In the genomic region with DNA sequence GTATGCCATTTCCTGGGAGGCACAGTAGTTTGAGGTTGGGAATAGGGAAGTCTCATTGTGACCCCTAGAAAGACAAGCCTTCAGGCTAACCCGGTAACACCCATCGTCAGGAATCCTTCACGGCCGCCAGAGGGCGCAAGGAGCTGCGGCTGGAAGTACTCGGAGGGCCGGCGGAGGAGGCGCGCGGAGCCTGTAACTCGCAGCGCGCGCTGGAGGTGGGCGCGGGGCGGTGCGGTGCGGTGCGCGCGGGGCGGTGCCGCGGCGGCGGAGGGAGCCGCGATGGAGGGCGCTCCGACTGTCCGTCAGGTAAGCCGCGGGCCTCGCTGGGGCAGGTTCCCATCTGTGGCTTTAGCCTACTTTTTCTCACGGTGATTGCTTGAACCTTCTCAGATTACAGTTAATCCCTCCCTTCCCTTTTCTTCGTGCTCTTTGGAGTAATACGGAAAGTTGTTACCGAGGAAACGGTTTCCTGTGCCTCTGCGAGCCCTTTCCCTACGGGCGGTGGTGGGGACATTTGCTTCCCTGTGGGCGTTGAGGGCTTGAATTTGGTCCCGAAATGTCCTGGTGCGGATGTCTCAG, we compare ENCODE assay signal across 8 cellular contexts. TPM values are rescaled to one million over a fixed set of nuclear protein-coding genes. Genes with fewer than 3 reads are reported as not detected.
A peak's percentile ranks its signal among the peaks of the same experiment; 100 is the strongest.
DNase-seq lines count a peak whose midpoint lies in the region; ATAC-seq and TF ChIP-seq lines count a peak whose summit lies in the region.

A gene (plus strand): TSS at position 158 of the 579 bp plus-strand sequence. CDS start 122 bp downstream, at position 280.

- H3K4me3 Mint-ChIP-seq in CD14-positive monocyte = peak within 1 kb of the TSS; percentile 80 to 94

- peak within 1 kb of the TSS; percentile 24 to 59 (median 52) for H3K27ac ChIP-seq in right lobe of liver

- peaks cover 16% of the 10 kb centered on the region for H3K4me1 Mint-ChIP-seq in CD14-positive monocyte

- DNase-seq in CD14-positive monocyte (ENCODE audit: low spot score) (peak; percentile 85), NCI-H69 (lab: John Stamatoyannopoulos, UW) (peak; percentile 87), dermis microvascular lymphatic vessel endothelial cell (ENCODE audit: low read depth in 2 of 2) (peak; percentile 77 to 92), right lobe of liver (peak; percentile 91 to 93 (median 92))
- peak; percentile 63 to 75 for DNase-seq in activated CD4-positive, alpha-beta T cell treated with anti-CD3 and anti-CD28 coated beads, Interleukin-2, amount 50 U/mL, for 24 hours (ENCODE audit: low read depth in 1 of 2, low spot score in 1 of 2)
- peak; percentile 83 for DNase-seq in stimulated activated CD4-positive, alpha-beta T cell treated with anti-CD3 and anti-CD28 coated beads, Interleukin-4, amount 100 ng/mL, for 24 hours

- WGBS in right lobe of liver (ENCODE audit: insufficient coverage, low coverage, low lambda C conversion rate, missing lambda C conversion rate) = 0% methylated on average over 22 of the region's 48 CpGs

- H3K4me3 ChIP-seq in right lobe of liver = peak within 1 kb of the TSS; percentile 61 to 67 (median 61)

- no peaks in the 10 kb centered on the region for H3K36me3 Mint-ChIP-seq in CD14-positive monocyte

- no peaks in the 10 kb centered on the region for H3K36me3 ChIP-seq in right lobe of liver

- H3K9me3 ChIP-seq in right lobe of liver = no peaks in the 10 kb centered on the region

- peak; percentile 27 for TF ChIP-seq POLR2A in right lobe of liver (IDR thresholded peaks at IDR 0.05)

- ATAC-seq in GM19438 (IDR thresholded peaks at IDR 0.05; ENCODE audit: low read depth, unreplicated experiment) = peak; percentile 95
- peak; percentile 90 for ATAC-seq in HG03565 (IDR thresholded peaks at IDR 0.05; ENCODE audit: unreplicated experiment)
- peak; percentile 95 to 99 (median 98) for ATAC-seq in right lobe of liver

- no peaks in the 10 kb centered on the region for H3K27me3 ChIP-seq in right lobe of liver

- TF ChIP-seq CTCF in CD14-positive monocyte (IDR thresholded peaks at IDR 0.05) = peak; percentile 84
- TF ChIP-seq CTCF in right lobe of liver (IDR thresholded peaks at IDR 0.05) = peak; percentile 86 to 96 (median 91)

- intact Hi-C loops in CD14-positive monocyte (cut with micrococcal nuclease) (loop anchor here in 1 of 2 donors (5.0 to 10.0 kb wide), 3 partner anchors 101 to 254 kb away; a partner anchor contains a TSS), right lobe of liver (cut with DNase I) (no loop called here)

- H3K27me3 Mint-ChIP-seq in CD14-positive monocyte (ENCODE audit: low read depth in 3 of 3) = peaks cover 0 to 10% (median 7%) of the 10 kb centered on the region in 3 donors

- H3K4me1 ChIP-seq in right lobe of liver = no peaks in the 10 kb centered on the region

- H3K27ac Mint-ChIP-seq in CD14-positive monocyte = peak within 1 kb of the TSS in 4 of 7 donors; percentile 19 to 78 (median 48)

- H3K9me3 Mint-ChIP-seq in CD14-positive monocyte = no peaks in the 10 kb centered on the region

RNA-seq across cellular contexts. Expression of the gene that starts here (rescaled TPM):
- under 1 TPM; 0.13 to 0.27 TPM for polyA plus RNA-seq in CD14-positive monocyte
- 16.6 and 20.9 TPM in 2 replicates for total RNA-seq in dermis microvascular lymphatic vessel endothelial cell
- 10 to 100 TPM in 4 of 6 experiments, 1 to 10 TPM in 2; 7.6 to 16.9 (median 11.1) TPM for total RNA-seq in right lobe of liver

Comparison
In these comparisons a context has a peak if more than half of its experiments do, and no peak if none do; other contexts are left out.
1. Peak in every context shown above with its lines: DNase-seq, ATAC-seq, H3K4me3 ChIP-seq and H3K27ac ChIP-seq.
2. Peak in DNase-seq in CD14-positive monocyte; RNA of the gene not detected or under 1 TPM.